ENCODE assay signal across 18 cellular contexts in the genomic region with DNA sequence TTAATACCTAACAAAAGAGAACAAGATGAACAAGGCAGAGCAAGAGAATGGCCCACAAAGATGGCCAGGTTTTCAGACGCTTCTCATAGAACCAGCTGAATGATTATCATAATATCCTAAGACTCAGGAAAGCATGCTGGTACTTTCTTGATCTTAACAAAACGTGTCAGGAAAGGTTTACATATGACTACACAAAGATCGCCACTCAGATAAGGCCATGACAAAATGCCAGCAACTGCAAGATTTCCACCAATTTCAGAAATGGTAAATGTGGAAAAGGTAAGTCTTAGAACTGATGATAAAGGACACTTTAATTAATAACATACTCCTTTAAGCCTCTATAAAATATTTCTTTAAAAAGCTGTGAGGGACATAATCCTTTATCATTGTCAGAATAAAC.
A peak's percentile ranks its signal among the peaks of the same experiment; 100 is the strongest.
DNase-seq lines count a peak whose midpoint lies in the region; TF ChIP-seq lines count a peak whose summit lies in the region.
"Had no signal": no experiment of that assay in that cellular context is flagged by ENCODE, and none has a peak within 500 bp of the region (broad histone marks: within the 10 kb centered on the region; RNA-seq: fewer than 3 reads in every experiment).

No MANE protein-coding gene starts in this region.

- no peak overlapping the region for H3K4me3 Mint-ChIP-seq in stimulated activated naive CD8-positive, alpha-beta T cell treated with anti-CD3 and anti-CD28 coated beads, Interleukin-15, Interleukin-2, amounts not matched to agents 100 ng/mL and 50 ng/mL, for 24 hours
- H3K4me3 Mint-ChIP-seq: activated B cell treated with CpG ODN at 0.5 μM for 24 hours had no signal

- H3K4me3 ChIP-seq in OCI-LY3 (ENCODE audit: low read length) (no peak overlapping the region), brain microvascular endothelial cell (ENCODE audit: low read depth, low read length) (no peak overlapping the region)
- H3K4me3 ChIP-seq: adrenal gland, esophagus muscularis mucosa, gastroesophageal sphincter had no signal

- H3K27me3 Mint-ChIP-seq in stimulated activated naive CD8-positive, alpha-beta T cell treated with anti-CD3 and anti-CD28 coated beads, Interleukin-15, Interleukin-2, amounts not matched to agents 100 ng/mL and 50 ng/mL, for 24 hours: no peaks in the 10 kb centered on the region
- H3K27me3 Mint-ChIP-seq: activated B cell treated with CpG ODN at 0.5 μM for 24 hours had no signal

- H3K9me3 Mint-ChIP-seq in stimulated activated naive CD8-positive, alpha-beta T cell treated with anti-CD3 and anti-CD28 coated beads, Interleukin-15, Interleukin-2, amounts not matched to agents 100 ng/mL and 50 ng/mL, for 24 hours: no peaks in the 10 kb centered on the region
- H3K9me3 Mint-ChIP-seq: activated B cell treated with CpG ODN at 0.5 μM for 24 hours had no signal

- H3K9me3 ChIP-seq in OCI-LY3 (ENCODE audit: insufficient read depth, low read length): no peaks in the 10 kb centered on the region
- H3K9me3 ChIP-seq: adrenal gland, esophagus muscularis mucosa, gastroesophageal sphincter had no signal

- in situ Hi-C loops in brain microvascular endothelial cell (cut with HindIII; ENCODE audit: low pct_ligation_motif_present, low sequenced_read_pairs): no loop called here

- peak; percentile 3 for DNase-seq in stimulated activated CD4-positive, alpha-beta T cell treated with anti-CD3 and anti-CD28 coated beads, Interleukin-15, amount 100 ng/mL, for 24 hours
- DNase-seq in stimulated activated CD4-positive, alpha-beta T cell treated with anti-CD3 and anti-CD28 coated beads, Interleukin-4, amount 100 ng/mL, for 24 hours: no peak
- no peak for DNase-seq in brain microvascular endothelial cell
- DNase-seq in cortex of kidney (lab: John Stamatoyannopoulos, UW): no peak
- DNase-seq in Kasumi-1 (lab: John Stamatoyannopoulos, UW): no peak
- no peak for DNase-seq in DMS 273 treated with DMSO at 0.1 percent for 48 hours (lab: John Stamatoyannopoulos, UW)
- DNase-seq: activated B cell treated with CpG ODN at 0.5 μM for 24 hours, adrenal gland, HCEC 1CT, left colon, NCI-H1105 treated with DMSO at 0.1 percent for 48 hours, NCI-H2081 treated with DMSO at 0.1 percent for 48 hours, NCI-H524, Right ventricle myocardium superior had no signal

- H3K27me3 ChIP-seq in OCI-LY3 (ENCODE audit: low read depth, low read length): no peaks in the 10 kb centered on the region
- no peaks in the 10 kb centered on the region for H3K27me3 ChIP-seq in brain microvascular endothelial cell (replicated peaks)
- H3K27me3 ChIP-seq: adrenal gland, esophagus muscularis mucosa, gastroesophageal sphincter had no signal

- H3K79me2 ChIP-seq in OCI-LY3 (ENCODE audit: low read length): peaks cover 13% of the 10 kb centered on the region

- H3K36me3 Mint-ChIP-seq in stimulated activated naive CD8-positive, alpha-beta T cell treated with anti-CD3 and anti-CD28 coated beads, Interleukin-15, Interleukin-2, amounts not matched to agents 100 ng/mL and 50 ng/mL, for 24 hours (ENCODE audit: low read depth): peaks cover 18% of the 10 kb centered on the region

- peaks cover 13% of the 10 kb centered on the region for H3K4me1 Mint-ChIP-seq in stimulated activated naive CD8-positive, alpha-beta T cell treated with anti-CD3 and anti-CD28 coated beads, Interleukin-15, Interleukin-2, amounts not matched to agents 100 ng/mL and 50 ng/mL, for 24 hours (ENCODE audit: low read depth)
- H3K4me1 Mint-ChIP-seq: activated B cell treated with CpG ODN at 0.5 μM for 24 hours had no signal

- peak overlapping the region; percentile 23 for H3K4me2 ChIP-seq in OCI-LY3 (ENCODE audit: low read length)

- H3K27ac ChIP-seq in OCI-LY3 (ENCODE audit: low read length) (no peak overlapping the region), brain microvascular endothelial cell (peak overlapping the region; percentile 57)
- H3K27ac ChIP-seq: adrenal gland, esophagus muscularis mucosa, gastroesophageal sphincter had no signal

- peaks cover 20% of the 10 kb centered on the region for H3K4me1 ChIP-seq in OCI-LY3 (ENCODE audit: low read length)
- H3K4me1 ChIP-seq: esophagus muscularis mucosa, gastroesophageal sphincter had no signal

- peak overlapping the region; percentile 37 for H3K27ac Mint-ChIP-seq in stimulated activated naive CD8-positive, alpha-beta T cell treated with anti-CD3 and anti-CD28 coated beads, Interleukin-15, Interleukin-2, amounts not matched to agents 100 ng/mL and 50 ng/mL, for 24 hours
- H3K27ac Mint-ChIP-seq: activated B cell treated with CpG ODN at 0.5 μM for 24 hours had no signal

- no peak overlapping the region for H2AFZ ChIP-seq in OCI-LY3 (ENCODE audit: low read depth, low read length)

- H3K9ac ChIP-seq in OCI-LY3 (ENCODE audit: low read length): no peak overlapping the region

- no peaks in the 10 kb centered on the region for H4K20me1 ChIP-seq in OCI-LY3 (ENCODE audit: insufficient read depth, low read length)

- TF ChIP-seq CTCF in OCI-LY3 (IDR thresholded peaks at IDR 0.05; ENCODE audit: low read depth, low read length) (no peak), brain microvascular endothelial cell (IDR thresholded peaks at IDR 0.05; ENCODE audit: low read depth, low read length, missing control alignments) (no peak)

- H3K36me3 ChIP-seq in OCI-LY3 (replicated peaks; ENCODE audit: low read depth, low read length): no peaks in the 10 kb centered on the region
- H3K36me3 ChIP-seq in brain microvascular endothelial cell (replicated peaks): peaks cover 18% of the 10 kb centered on the region
- H3K36me3 ChIP-seq: adrenal gland, gastroesophageal sphincter had no signal
